ENCODE assay signal across 9 cellular contexts in genomic region chr19:4597278-4597974, GRCh38. TPM values are rescaled to one million over a fixed set of nuclear protein-coding genes. Genes with fewer than 3 reads are reported as not detected.
A peak's percentile ranks its signal among the peaks of the same experiment; 100 is the strongest.
DNase-seq lines count a peak whose midpoint lies in the region; ATAC-seq and TF ChIP-seq lines count a peak whose summit lies in the region.
"Had no signal": no experiment of that assay in that cellular context is flagged by ENCODE, and none has a peak within 500 bp of the region (broad histone marks: within the 10 kb centered on the region; RNA-seq: fewer than 3 reads in every experiment).

No MANE protein-coding gene starts in this region.

- no peak overlapping the region for H3K27ac Mint-ChIP-seq in activated naive CD8-positive, alpha-beta T cell
- H3K27ac Mint-ChIP-seq in activated naive CD8-positive, alpha-beta T cell treated with anti-CD3 and anti-CD28 coated beads for 36 hours: no peak overlapping the region
- no peak overlapping the region for H3K27ac Mint-ChIP-seq in stimulated activated memory B cell treated with anti-CD40 and anti-IgM and Interleukin-4, amounts not matched to agents 10 μg/mL and 1 μg/mL and 100 μg/mL, for 72 hours

- H3K9me3 ChIP-seq in RWPE2 (ENCODE audit: severe bottlenecking) (no peaks in the 10 kb centered on the region), hepatocyte (ENCODE audit: low read depth) (no peaks in the 10 kb centered on the region), trophoblast cell (ENCODE audit: insufficient read depth, low read depth, low read length) (peaks cover 2% of the 10 kb centered on the region)

- H4K20me1 ChIP-seq in hepatocyte (ENCODE audit: insufficient read depth, poor library complexity, severe bottlenecking): no peaks in the 10 kb centered on the region

- CTCF ChIA-PET in HEK293T (lab: Yijun Ruan, JAX): interaction anchor here (0.6 kb wide), 1 partner anchor 1313 kb away, joined by 3 read pairs; no protein-coding TSS in a partner anchor

- H3K23ac ChIP-seq in trophoblast cell (ENCODE audit: low read length): no peak overlapping the region

- H3K27ac ChIP-seq in RWPE2 (ENCODE audit: poor library complexity, severe bottlenecking) (no peak overlapping the region), hepatocyte (no peak overlapping the region), trophoblast cell (ENCODE audit: low read depth, low read length) (no peak overlapping the region)

- H4K8ac ChIP-seq in trophoblast cell (ENCODE audit: low read depth, low read length): no peak overlapping the region

- TF ChIP-seq CTCF in RWPE2 (IDR thresholded peaks at IDR 0.05; ENCODE audit: poor library complexity, severe bottlenecking): no peak
- no peak for TF ChIP-seq CTCF in hepatocyte (IDR thresholded peaks at IDR 0.05; ENCODE audit: poor library complexity)

- H3K9ac ChIP-seq in trophoblast cell (ENCODE audit: low read length): no peak overlapping the region

- H3K79me2 ChIP-seq in hepatocyte (no peaks in the 10 kb centered on the region), trophoblast cell (ENCODE audit: control insufficient read depth, insufficient read depth, low read length, poor library complexity) (no peaks in the 10 kb centered on the region)

- H3K4me1 Mint-ChIP-seq in activated naive CD8-positive, alpha-beta T cell (ENCODE audit: low read depth): peaks cover 8% of the 10 kb centered on the region
- H3K4me1 Mint-ChIP-seq in activated naive CD8-positive, alpha-beta T cell treated with anti-CD3 and anti-CD28 coated beads for 36 hours: peaks cover 3% of the 10 kb centered on the region
- H3K4me1 Mint-ChIP-seq in stimulated activated memory B cell treated with anti-CD40 and anti-IgM and Interleukin-4, amounts not matched to agents 10 μg/mL and 1 μg/mL and 100 μg/mL, for 72 hours: peaks cover 8% of the 10 kb centered on the region

- H3K4me3 ChIP-seq in RWPE2 (ENCODE audit: severe bottlenecking): peak overlapping the region; percentile 14
- no peak overlapping the region for H3K4me3 ChIP-seq in hepatocyte
- H3K4me3 ChIP-seq in trophoblast cell (ENCODE audit: low read depth, low read length): no peak overlapping the region

- no peak overlapping the region for H2BK5ac ChIP-seq in trophoblast cell (ENCODE audit: low read depth, low read length, poor library complexity)

- no peak overlapping the region for H4K91ac ChIP-seq in trophoblast cell (ENCODE audit: low read depth, low read length)

- 0 out of 3 replicates have a peak, but pooled peaks have one; percentile 24 for ATAC-seq in RWPE2 (ENCODE audit: low read depth)
- ATAC-seq in stimulated activated memory B cell treated with anti-CD40 and anti-IgM and Interleukin-4, amounts not matched to agents 10 μg/mL and 1 μg/mL and 100 μg/mL, for 72 hours: peak; percentile 14

- no peak overlapping the region for H2BK12ac ChIP-seq in trophoblast cell (ENCODE audit: low read length)

- no peaks in the 10 kb centered on the region for H3K4me1 ChIP-seq in RWPE2 (ENCODE audit: insufficient read depth, poor library complexity, severe bottlenecking)
- H3K4me1 ChIP-seq in hepatocyte (ENCODE audit: insufficient read depth): no peaks in the 10 kb centered on the region
- H3K4me1 ChIP-seq in trophoblast cell (ENCODE audit: control insufficient read depth in 1 of 2, insufficient read depth in 2 of 2, low read length in 2 of 2): no peaks in the 10 kb centered on the region

- H3K9me2 ChIP-seq in hepatocyte (replicated peaks; ENCODE audit: insufficient read depth): no peaks in the 10 kb centered on the region

- H3K36me3 Mint-ChIP-seq in activated naive CD8-positive, alpha-beta T cell: no peaks in the 10 kb centered on the region
- H3K36me3 Mint-ChIP-seq in activated naive CD8-positive, alpha-beta T cell treated with anti-CD3 and anti-CD28 coated beads for 36 hours: no peaks in the 10 kb centered on the region
- H3K36me3 Mint-ChIP-seq in stimulated activated memory B cell treated with anti-CD40 and anti-IgM and Interleukin-4, amounts not matched to agents 10 μg/mL and 1 μg/mL and 100 μg/mL, for 72 hours: no peaks in the 10 kb centered on the region

- H3K36me3 ChIP-seq in RWPE2 (ENCODE audit: low read depth) (no peaks in the 10 kb centered on the region), hepatocyte (replicated peaks; ENCODE audit: insufficient read depth, low read depth) (no peaks in the 10 kb centered on the region), trophoblast cell (ENCODE audit: control insufficient read depth in 1 of 2, insufficient read depth in 2 of 2, low read length in 2 of 2) (no peaks in the 10 kb centered on the region)

- no peak overlapping the region for H2BK120ac ChIP-seq in trophoblast cell (ENCODE audit: insufficient read depth, low read length, poor library complexity)

- 34% methylated on average over 24 of the region's 27 CpGs for WGBS in hepatocyte (ENCODE audit: low lambda C conversion rate, missing lambda C conversion rate)
- no CpG with 5 or more reads among the region's 27 CpGs for WGBS in trophoblast cell (ENCODE audit: extremely low coverage, insufficient coverage, insufficient read length)

- H2AFZ ChIP-seq in hepatocyte (no peak overlapping the region), trophoblast cell (ENCODE audit: insufficient read depth, low read length, poor library complexity) (no peak overlapping the region)

- DNase-seq in activated naive CD8-positive, alpha-beta T cell treated with anti-CD3 and anti-CD28 coated beads for 36 hours: no peak
- no peak for DNase-seq in RWPE2 (ENCODE audit: low spot score)
- DNase-seq in hepatocyte (ENCODE audit: low spot score): no peak
- DNase-seq in trophoblast cell: no peak
- no peak for DNase-seq in HEK293T (ENCODE audit: extremely low spot score)
- DNase-seq in NCI-H1436 (lab: John Stamatoyannopoulos, UW): no peak
- DNase-seq: kidney glomerular epithelial cell had no signal

- H3K4me3 Mint-ChIP-seq in activated naive CD8-positive, alpha-beta T cell: peak overlapping the region; percentile 72
- H3K4me3 Mint-ChIP-seq in activated naive CD8-positive, alpha-beta T cell treated with anti-CD3 and anti-CD28 coated beads for 36 hours: no peak overlapping the region
- H3K4me3 Mint-ChIP-seq in stimulated activated memory B cell treated with anti-CD40 and anti-IgM and Interleukin-4, amounts not matched to agents 10 μg/mL and 1 μg/mL and 100 μg/mL, for 72 hours: peak overlapping the region; percentile 18

- H3K4ac ChIP-seq in trophoblast cell (ENCODE audit: low read depth, low read length): no peak overlapping the region

- no peak overlapping the region for H4K12ac ChIP-seq in trophoblast cell (ENCODE audit: low read depth, low read length)

- H3K9me3 Mint-ChIP-seq in activated naive CD8-positive, alpha-beta T cell (ENCODE audit: low read depth): no peaks in the 10 kb centered on the region
- H3K9me3 Mint-ChIP-seq in activated naive CD8-positive, alpha-beta T cell treated with anti-CD3 and anti-CD28 coated beads for 36 hours: no peaks in the 10 kb centered on the region
- H3K9me3 Mint-ChIP-seq in stimulated activated memory B cell treated with anti-CD40 and anti-IgM and Interleukin-4, amounts not matched to agents 10 μg/mL and 1 μg/mL and 100 μg/mL, for 72 hours: no peaks in the 10 kb centered on the region

- H2AK5ac ChIP-seq in trophoblast cell (ENCODE audit: low read length): no peak overlapping the region

- POLR2A ChIA-PET in HEK293T (lab: Yijun Ruan, JAX): no interaction called here

- H3K27me3 ChIP-seq in RWPE2 (ENCODE audit: insufficient read depth, poor library complexity, severe bottlenecking) (no peaks in the 10 kb centered on the region), hepatocyte (peaks cover 28% of the 10 kb centered on the region), trophoblast cell (ENCODE audit: insufficient read depth, low read length) (peaks cover 6% of the 10 kb centered on the region)

- no peak overlapping the region for H3K18ac ChIP-seq in trophoblast cell (ENCODE audit: low read length)

- peaks cover 15% of the 10 kb centered on the region for H3K27me3 Mint-ChIP-seq in activated naive CD8-positive, alpha-beta T cell
- peaks cover 60% of the 10 kb centered on the region for H3K27me3 Mint-ChIP-seq in activated naive CD8-positive, alpha-beta T cell treated with anti-CD3 and anti-CD28 coated beads for 36 hours
- H3K27me3 Mint-ChIP-seq in stimulated activated memory B cell treated with anti-CD40 and anti-IgM and Interleukin-4, amounts not matched to agents 10 μg/mL and 1 μg/mL and 100 μg/mL, for 72 hours: peaks cover 38% of the 10 kb centered on the region

- no peaks in the 10 kb centered on the region for H3K79me1 ChIP-seq in trophoblast cell (ENCODE audit: low read length)

- H3K14ac ChIP-seq in trophoblast cell (ENCODE audit: low read length): no peak overlapping the region

- H3K4me2 ChIP-seq in hepatocyte (peak overlapping the region; percentile 71), trophoblast cell (ENCODE audit: low read length) (no peak overlapping the region)

TF ChIP-seq in HEK293T, 16 proteins besides CTCF, POLR2A, EP300 and RAD21 (continues in another document):
- TF ChIP-seq HDGF (IDR thresholded peaks at IDR 0.05; ENCODE audit: borderline replicate concordance) (no peak), CTBP1 (IDR thresholded peaks at IDR 0.05; ENCODE audit: borderline replicate concordance) (no peak), LEF1 (IDR thresholded peaks at IDR 0.05; ENCODE audit: borderline replicate concordance) (no peak), FOXA1 (IDR thresholded peaks at IDR 0.05) (no peak), BHLHE40 (IDR thresholded peaks at IDR 0.05; ENCODE audit: borderline replicate concordance) (no peak), NFRKB (IDR thresholded peaks at IDR 0.05) (no peak), TARDBP (IDR thresholded peaks at IDR 0.05) (no peak), L3MBTL2 (conservative IDR thresholded peaks at IDR 0.05) (no peak)
- TF ChIP-seq, protein P1, sequence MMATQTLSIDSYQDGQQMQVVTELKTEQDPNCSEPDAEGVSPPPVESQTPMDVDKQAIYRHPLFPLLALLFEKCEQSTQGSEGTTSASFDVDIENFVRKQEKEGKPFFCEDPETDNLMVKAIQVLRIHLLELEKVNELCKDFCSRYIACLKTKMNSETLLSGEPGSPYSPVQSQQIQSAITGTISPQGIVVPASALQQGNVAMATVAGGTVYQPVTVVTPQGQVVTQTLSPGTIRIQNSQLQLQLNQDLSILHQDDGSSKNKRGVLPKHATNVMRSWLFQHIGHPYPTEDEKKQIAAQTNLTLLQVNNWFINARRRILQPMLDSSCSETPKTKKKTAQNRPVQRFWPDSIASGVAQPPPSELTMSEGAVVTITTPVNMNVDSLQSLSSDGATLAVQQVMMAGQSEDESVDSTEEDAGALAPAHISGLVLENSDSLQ (IDR thresholded peaks at IDR 0.05): no peak

RNA-seq across cellular contexts. Expression of gene SEMA6B, which starts 37.9 kb away (rescaled TPM):
- total RNA-seq in activated naive CD8-positive, alpha-beta T cell treated with anti-CD3 and anti-CD28 coated beads for 36 hours: not detected
- total RNA-seq in hepatocyte: 2.9 and 3.2 TPM in 2 replicates
- polyA plus RNA-seq in hepatocyte: 0.50 and 1.4 TPM in 2 replicates
- polyA plus RNA-seq in trophoblast cell (2013): 0.36 and 0.38 TPM in 2 replicates

RNA-seq across cellular contexts. Expression of gene TNFAIP8L1, which starts 41.9 kb away (rescaled TPM):
- total RNA-seq in activated naive CD8-positive, alpha-beta T cell treated with anti-CD3 and anti-CD28 coated beads for 36 hours: 10 to 100 TPM; 10.7 to 11.3 TPM
- total RNA-seq in hepatocyte: 10.0 and 13.6 TPM in 2 replicates
- 8.7 and 14.3 TPM in 2 replicates for polyA plus RNA-seq in hepatocyte
- 6.4 and 7.0 TPM in 2 replicates for polyA plus RNA-seq in trophoblast cell (2013)

RNA-seq across cellular contexts. Expression of gene LRG1, which starts 57.6 kb away (rescaled TPM):
- under 1 TPM; 0.19 to 0.38 TPM for total RNA-seq in activated naive CD8-positive, alpha-beta T cell treated with anti-CD3 and anti-CD28 coated beads for 36 hours
- 5.4 and 6.3 TPM in 2 replicates for total RNA-seq in hepatocyte
- 9.8 and 11.4 TPM in 2 replicates for polyA plus RNA-seq in hepatocyte
- 1.7 and 1.8 TPM in 2 replicates for polyA plus RNA-seq in trophoblast cell (2013)
